Comparison of ENCODE assay signal across 1 cellular context in the genomic region with DNA sequence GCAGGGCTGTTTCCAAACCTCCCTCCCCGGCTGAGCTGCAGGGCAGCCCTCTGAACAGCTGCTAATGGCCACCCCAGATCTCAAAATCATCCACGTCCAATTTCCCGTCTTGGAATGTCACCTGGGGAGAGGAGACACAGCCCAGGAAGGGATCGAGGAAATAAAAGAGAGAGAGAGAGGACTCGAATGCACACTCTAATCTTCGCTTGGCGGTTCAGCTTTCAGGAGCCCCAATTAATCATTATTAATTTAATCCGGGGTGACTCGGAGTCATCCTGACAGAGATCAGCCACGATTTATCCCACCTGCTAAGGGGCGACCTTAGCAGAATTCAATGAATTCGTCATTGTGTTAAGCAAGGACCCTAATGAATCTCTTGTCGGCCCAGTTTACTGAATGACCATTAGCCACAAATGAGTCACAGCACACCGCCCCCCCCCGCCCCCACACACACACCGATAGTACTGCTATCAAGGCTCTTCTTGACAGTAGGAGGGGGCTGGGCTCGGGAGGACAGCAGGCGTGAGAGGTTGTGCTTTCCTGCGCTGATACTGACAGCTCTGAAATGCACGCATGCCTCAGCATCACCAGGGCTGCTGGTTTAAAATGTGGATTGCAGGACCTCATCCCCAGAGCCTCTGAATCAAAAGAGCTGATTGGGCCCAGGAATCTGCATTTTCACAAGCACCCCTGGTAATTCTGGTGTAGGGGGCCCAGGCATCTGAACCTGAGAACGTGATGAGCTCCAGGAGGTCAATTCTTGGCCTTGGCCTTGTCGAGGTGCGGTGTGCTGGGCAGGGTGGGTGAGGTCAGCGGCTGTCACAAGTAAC.
TF ChIP-seq lines count a peak whose summit lies in the region.

No MANE protein-coding gene starts in this region.

TF ChIP-seq in GM23338, 12 proteins besides CTCF, POLR2A, EP300 and RAD21 (continued from another document):
- TF ChIP-seq, protein P1, sequence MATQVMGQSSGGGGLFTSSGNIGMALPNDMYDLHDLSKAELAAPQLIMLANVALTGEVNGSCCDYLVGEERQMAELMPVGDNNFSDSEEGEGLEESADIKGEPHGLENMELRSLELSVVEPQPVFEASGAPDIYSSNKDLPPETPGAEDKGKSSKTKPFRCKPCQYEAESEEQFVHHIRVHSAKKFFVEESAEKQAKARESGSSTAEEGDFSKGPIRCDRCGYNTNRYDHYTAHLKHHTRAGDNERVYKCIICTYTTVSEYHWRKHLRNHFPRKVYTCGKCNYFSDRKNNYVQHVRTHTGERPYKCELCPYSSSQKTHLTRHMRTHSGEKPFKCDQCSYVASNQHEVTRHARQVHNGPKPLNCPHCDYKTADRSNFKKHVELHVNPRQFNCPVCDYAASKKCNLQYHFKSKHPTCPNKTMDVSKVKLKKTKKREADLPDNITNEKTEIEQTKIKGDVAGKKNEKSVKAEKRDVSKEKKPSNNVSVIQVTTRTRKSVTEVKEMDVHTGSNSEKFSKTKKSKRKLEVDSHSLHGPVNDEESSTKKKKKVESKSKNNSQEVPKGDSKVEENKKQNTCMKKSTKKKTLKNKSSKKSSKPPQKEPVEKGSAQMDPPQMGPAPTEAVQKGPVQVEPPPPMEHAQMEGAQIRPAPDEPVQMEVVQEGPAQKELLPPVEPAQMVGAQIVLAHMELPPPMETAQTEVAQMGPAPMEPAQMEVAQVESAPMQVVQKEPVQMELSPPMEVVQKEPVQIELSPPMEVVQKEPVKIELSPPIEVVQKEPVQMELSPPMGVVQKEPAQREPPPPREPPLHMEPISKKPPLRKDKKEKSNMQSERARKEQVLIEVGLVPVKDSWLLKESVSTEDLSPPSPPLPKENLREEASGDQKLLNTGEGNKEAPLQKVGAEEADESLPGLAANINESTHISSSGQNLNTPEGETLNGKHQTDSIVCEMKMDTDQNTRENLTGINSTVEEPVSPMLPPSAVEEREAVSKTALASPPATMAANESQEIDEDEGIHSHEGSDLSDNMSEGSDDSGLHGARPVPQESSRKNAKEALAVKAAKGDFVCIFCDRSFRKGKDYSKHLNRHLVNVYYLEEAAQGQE (IDR thresholded peaks at IDR 0.05; ENCODE audit: unreplicated experiment), result no peak
- no peak for TF ChIP-seq STAT1 (IDR thresholded peaks at IDR 0.05; ENCODE audit: unreplicated experiment)
